ENCODE assay signal across 8 cellular contexts in genomic region chr19:40716655-40717324, GRCh38. TPM values are rescaled to one million over a fixed set of nuclear protein-coding genes. Genes with fewer than 3 reads are reported as not detected.
DNase-seq lines count a peak whose midpoint lies in the region; ATAC-seq, FAIRE-seq and TF ChIP-seq lines count a peak whose summit lies in the region.

Gene COQ8B, minus strand, starts transcription at chr19:40716886. Its CDS starts 2,254 bp downstream, at chr19:40714632.
Gene ITPKC, plus strand, starts transcription at chr19:40717112. Its CDS starts 24 bp downstream, at chr19:40717136.

- peak; percentile 72 for ATAC-seq in HG02852 (IDR thresholded peaks at IDR 0.05; ENCODE audit: unreplicated experiment)
- peak; percentile 71 to 85 (median 82) for ATAC-seq in heart left ventricle

- H3K27me3 ChIP-seq in adrenal gland (no peaks in the 10 kb centered on the region), heart left ventricle (no peaks in the 10 kb centered on the region), transverse colon (no peaks in the 10 kb centered on the region)

- H3K9me3 ChIP-seq in adrenal gland (replicated peaks in 1 of 3) (no peaks in the 10 kb centered on the region), heart left ventricle (no peaks in the 10 kb centered on the region), transverse colon (no peaks in the 10 kb centered on the region)

- WGBS in adrenal gland, 4 donors, result 0 to 1% (median 0%) methylated on average over 10 to 72 of the region's 72 CpGs
- WGBS in heart left ventricle, 4 donors, result 0 to 1% (median 1%) methylated on average over 22 to 72 of the region's 72 CpGs
- WGBS in transverse colon (ENCODE audit: low coverage in 1 of 2), 2 donors, result 2% methylated on average over 26 of the region's 72 CpGs; no CpG with 5 or more reads in 1 of the 2 donors

- intact Hi-C loops in adrenal gland (cut with DNase I), result no loop called here
- intact Hi-C loops in heart left ventricle (cut with DNase I), result loop anchor here in 6 of 10 donors (2.0 to 10.0 kb wide), 6 partner anchors 34 to 101 kb away; partner anchors contain the start of genes ACTMAP (in 2 of the 6) and SNRPA (in 2 of the 6)
- intact Hi-C loops in transverse colon (cut with DNase I; ENCODE audit: low total_unique reads), result loop anchor here (10.0 kb wide), 1 partner anchor 88 kb away; no protein-coding TSS in a partner anchor

- DNase-seq in GM12892 (ENCODE audit: insufficient read length) (peak; percentile 94), NCI-H1436 treated with DMSO at 0.1 percent for 48 hours (lab: John Stamatoyannopoulos, UW) (peak; percentile 44), T follicular helper cell (ENCODE audit: low read depth) (peak; percentile 100), adrenal gland (peak; percentile 99 to 100 (median 99)), heart left ventricle (peak; percentile 100), pons (ENCODE audit: low spot score) (peak; percentile 99), transverse colon (peak; percentile 100)

- peak; percentile 72 for TF ChIP-seq EP300 in transverse colon (IDR thresholded peaks at IDR 0.05; ENCODE audit: low read depth)

- TF ChIP-seq CTCF in adrenal gland (IDR thresholded peaks at IDR 0.05), result peak in 3 of 6 experiments; percentile 24 to 61 (median 49)
- TF ChIP-seq CTCF in heart left ventricle (IDR thresholded peaks at IDR 0.05), result peak in 6 of 12 donors; percentile 13 to 38 (median 24)
- peak in 2 of 5 experiments; percentile 21 to 54 for TF ChIP-seq CTCF in transverse colon (IDR thresholded peaks at IDR 0.05)

- FAIRE-seq in GM12892 (lab: Jason Lieb, UNC), result peak; percentile 88

- H3K27ac ChIP-seq in adrenal gland (peak within 1 kb of the TSS; percentile 92 to 97 (median 95)), heart left ventricle (peak within 1 kb of the TSS; percentile 95 to 99 (median 97)), transverse colon (peak within 1 kb of the TSS; percentile 94 to 99 (median 98))

- H3K36me3 ChIP-seq in adrenal gland (replicated peaks in 1 of 2), result peaks cover 0 to 4% of the 10 kb centered on the region in 2 donors
- H3K36me3 ChIP-seq in heart left ventricle, result peaks cover 0 to 14% (median 7%) of the 10 kb centered on the region in 9 donors
- H3K36me3 ChIP-seq in transverse colon, result no peaks in the 10 kb centered on the region

- in situ Hi-C loops in transverse colon (cut with MboI; ENCODE audit: low pct_ligation_motif_present in 1 of 4, low pct_unique_long_range_greater_than_20kb in 1 of 4, low sequenced_read_pairs in 3 of 4), result loop anchor here in 2 of 4 donors (5.0 to 25.0 kb wide), 2 partner anchors 36 to 96 kb away; partner anchors contain the start of genes ACTMAP (in 1 of the 2) and SNRPA (in 1 of the 2)

- H3K4me1 ChIP-seq in adrenal gland (replicated peaks in 1 of 2) (peaks cover 52 to 54% of the 10 kb centered on the region in 2 donors), heart left ventricle (peaks cover 5 to 78% (median 53%) of the 10 kb centered on the region in 12 donors), transverse colon (peaks cover 18 to 64% (median 53%) of the 10 kb centered on the region in 4 donors)

- H3K4me3 ChIP-seq in adrenal gland, result peak within 1 kb of the TSS; percentile 7 to 72 (median 44)
- H3K4me3 ChIP-seq in heart left ventricle, result peak within 1 kb of the TSS; percentile 65 to 98 (median 82)
- peak within 1 kb of the TSS; percentile 68 to 96 (median 88) for H3K4me3 ChIP-seq in transverse colon

- TF ChIP-seq POLR2A in GM12892 (IDR thresholded peaks at IDR 0.05; ENCODE audit: low read depth, low read length) (peak; percentile 29; the same call in 1 of the 2 replicates), adrenal gland (IDR thresholded peaks at IDR 0.05) (peak; percentile 50 to 63), heart left ventricle (IDR thresholded peaks at IDR 0.05) (peak; percentile 53 to 74), transverse colon (IDR thresholded peaks at IDR 0.05) (peak; percentile 86)

RNA-seq across cellular contexts. Expression of gene COQ8B, which starts in this region (rescaled TPM):
- 11.3 TPM for polyA plus RNA-seq in GM12892 (2012; ENCODE audit: missing spikeins)
- total RNA-seq in adrenal gland (10 to 100 TPM; 21.6 to 80.4 (median 51.9) TPM), heart left ventricle (10 to 100 TPM; 18.2 to 49.7 (median 27.8) TPM), transverse colon (10 to 100 TPM; 15.3 to 41.2 (median 36.5) TPM)
- polyA plus RNA-seq in adrenal gland (10 to 100 TPM; 13.7 to 69.3 (median 36.9) TPM), heart left ventricle (10 to 100 TPM; 25.1 to 38.3 TPM)

RNA-seq across cellular contexts. Expression of gene ITPKC, which starts in this region (rescaled TPM):
- 3.3 TPM for polyA plus RNA-seq in GM12892 (2012; ENCODE audit: missing spikeins)
- total RNA-seq in adrenal gland, result 10 to 100 TPM; 14.9 to 36.1 (median 22.5) TPM
- 10 to 100 TPM in 2 of 3 donors, 1 to 10 TPM in 1; 7.8 to 27.6 (median 24.9) TPM for polyA plus RNA-seq in adrenal gland
- total RNA-seq in heart left ventricle, result 10 to 100 TPM in 3 of 9 donors, 1 to 10 TPM in 6; 6.9 to 27.3 (median 8.9) TPM
- 10 to 100 TPM; 13.0 to 22.7 TPM for polyA plus RNA-seq in heart left ventricle
- total RNA-seq in transverse colon, result 10 to 100 TPM; 14.7 to 56.1 (median 33.8) TPM

Comparison
In these comparisons a context has a peak if more than half of its experiments do, and no peak if none do; other contexts are left out.
1. Peak in every context shown above with its lines: DNase-seq, ATAC-seq, H3K4me3 ChIP-seq and H3K27ac ChIP-seq.
2. DNase-seq: peak in every context shown above with its lines; median percentile 100 in T follicular helper cell; 100 in heart left ventricle; 100 in transverse colon; 99 in adrenal gland; 99 in pons; 94 in GM12892; 44 in NCI-H1436 treated with DMSO at 0.1 percent for 48 hours.
3. POLR2A ChIP-seq: peak in every context shown above with its lines; median percentile 86 in transverse colon; 64 in heart left ventricle; 56 in adrenal gland; 29 in GM12892.
4. intact Hi-C loops: an anchor here in heart left ventricle (2.0 to 10.0 kb wide) and transverse colon (10.0 kb wide); none called in adrenal gland.